In genomic region chr6:7331452-7331851, GRCh38 we compare ENCODE assay signal across 36 cellular contexts. TPM values are rescaled to one million over a fixed set of nuclear protein-coding genes. Genes with fewer than 3 reads are reported as not detected.
"Had no signal": no experiment of that assay in that cellular context is flagged by ENCODE, and none has a peak within 500 bp of the region (broad histone marks: within the 10 kb centered on the region; RNA-seq: fewer than 3 reads in every experiment).

No MANE protein-coding gene starts in this region.

- H3K27ac ChIP-seq: body of pancreas, cardiac muscle cell, colonic mucosa, dorsolateral prefrontal cortex, esophagus muscularis mucosa, gastrocnemius medialis, heart left ventricle, WERI-Rb-1 had no signal

- ATAC-seq: activated CD4-positive, alpha-beta T cell treated with anti-CD3 and anti-CD28 coated beads for 36 hours; activated CD8-positive, alpha-beta memory T cell treated with anti-CD3 and anti-CD28 coated beads, Interleukin-2, amount 10 ng/mL, durations not matched to agents 7 days and 5 days; activated CD8-positive, alpha-beta T cell treated with anti-CD3 and anti-CD28 coated beads, Interleukin-2, amount 10 ng/mL, durations not matched to agents 7 days and 5 days; activated naive CD4-positive, alpha-beta T cell treated with anti-CD3 and anti-CD28 coated beads, Interleukin-2, amount 50 U/mL, for 72 hours; activated T-cell treated with anti-CD3 and anti-CD28 coated beads, Interleukin-2, amount 50 U/mL, for 72 hours; body of pancreas; effector memory CD8-positive, alpha-beta T cell; gastrocnemius medialis; heart left ventricle; T-helper 17 cell had no signal

- H3K4me1 Mint-ChIP-seq: activated CD4-positive, alpha-beta T cell treated with anti-CD3 and anti-CD28 coated beads for 36 hours; activated CD4-positive, alpha-beta T cell treated with anti-CD3 and anti-CD28 coated beads, Interleukin-2, amount 10 ng/mL, durations not matched to agents 24 days and 14 days; activated naive CD4-positive, alpha-beta T cell treated with anti-CD3 and anti-CD28 coated beads, Interleukin-2, amount 10 ng/mL, durations not matched to agents 7 days and 5 days; activated naive CD8-positive, alpha-beta T cell treated with anti-CD3 and anti-CD28 coated beads, Interleukin-2, amount 10 ng/mL, durations not matched to agents 7 days and 5 days had no signal

- H3K4me3 Mint-ChIP-seq: activated CD4-positive, alpha-beta memory T cell treated with anti-CD3 and anti-CD28 coated beads for 36 hours; activated CD4-positive, alpha-beta T cell treated with anti-CD3 and anti-CD28 coated beads for 36 hours; activated CD4-positive, alpha-beta T cell treated with anti-CD3 and anti-CD28 coated beads, Interleukin-2, amount 10 ng/mL, durations not matched to agents 24 days and 14 days; activated CD8-positive, alpha-beta memory T cell treated with anti-CD3 and anti-CD28 coated beads, Interleukin-2, amount 10 ng/mL, durations not matched to agents 7 days and 5 days; activated CD8-positive, alpha-beta T cell treated with anti-CD3 and anti-CD28 coated beads, Interleukin-2, amount 10 ng/mL, durations not matched to agents 7 days and 5 days; activated naive CD4-positive, alpha-beta T cell treated with anti-CD3 and anti-CD28 coated beads, Interleukin-2, amount 10 ng/mL, durations not matched to agents 7 days and 5 days; activated naive CD8-positive, alpha-beta T cell treated with anti-CD3 and anti-CD28 coated beads, Interleukin-2, amount 10 ng/mL, durations not matched to agents 7 days and 5 days; activated T-cell treated with anti-CD3 and anti-CD28 coated beads, Interleukin-2, amount 50 U/mL, for 24 hours; activated T-cell treated with anti-CD3 and anti-CD28 coated beads, Interleukin-2, amount 50 U/mL, for 72 hours; effector memory CD8-positive, alpha-beta T cell; T-helper 17 cell; T-helper 2 cell treated with Interferon-gamma antibody and Interleukin-4, amounts not matched to agents 5 μg/mL and 100 μg/mL, for 36 hours had no signal

- H3K9me3 Mint-ChIP-seq: activated CD4-positive, alpha-beta memory T cell treated with anti-CD3 and anti-CD28 coated beads for 36 hours; activated naive CD4-positive, alpha-beta T cell treated with anti-CD3 and anti-CD28 coated beads, Interleukin-2, amount 10 ng/mL, durations not matched to agents 7 days and 5 days; activated naive CD8-positive, alpha-beta T cell treated with anti-CD3 and anti-CD28 coated beads, Interleukin-2, amount 10 ng/mL, durations not matched to agents 7 days and 5 days; activated T-cell treated with anti-CD3 and anti-CD28 coated beads, Interleukin-2, amount 50 U/mL, for 24 hours; effector memory CD8-positive, alpha-beta T cell; T-helper 2 cell treated with Interferon-gamma antibody and Interleukin-4, amounts not matched to agents 5 μg/mL and 100 μg/mL, for 36 hours had no signal

- H3K4me1 ChIP-seq: body of pancreas, colonic mucosa, esophagus muscularis mucosa, gastrocnemius medialis had no signal

- H3K27me3 Mint-ChIP-seq: activated T-cell treated with anti-CD3 and anti-CD28 coated beads, Interleukin-2, amount 50 U/mL, for 24 hours had no signal

- H3K27me3 ChIP-seq: body of pancreas, cardiac muscle cell, colonic mucosa, foreskin keratinocyte, gastrocnemius medialis had no signal

- H3K36me3 ChIP-seq: cardiac muscle cell, colonic mucosa, esophagus muscularis mucosa, gastrocnemius medialis, heart left ventricle, WERI-Rb-1 had no signal

- H3K27ac Mint-ChIP-seq: activated CD4-positive, alpha-beta memory T cell treated with anti-CD3 and anti-CD28 coated beads for 36 hours; activated CD4-positive, alpha-beta T cell treated with anti-CD3 and anti-CD28 coated beads for 36 hours; activated CD4-positive, alpha-beta T cell treated with anti-CD3 and anti-CD28 coated beads, Interleukin-2, amount 10 ng/mL, durations not matched to agents 24 days and 14 days; activated CD8-positive, alpha-beta memory T cell treated with anti-CD3 and anti-CD28 coated beads, Interleukin-2, amount 10 ng/mL, durations not matched to agents 7 days and 5 days; activated CD8-positive, alpha-beta T cell treated with anti-CD3 and anti-CD28 coated beads, Interleukin-2, amount 10 ng/mL, durations not matched to agents 7 days and 5 days; activated naive CD4-positive, alpha-beta T cell treated with anti-CD3 and anti-CD28 coated beads, Interleukin-2, amount 10 ng/mL, durations not matched to agents 7 days and 5 days; activated naive CD4-positive, alpha-beta T cell treated with anti-CD3 and anti-CD28 coated beads, Interleukin-2, amount 50 U/mL, for 72 hours; activated naive CD8-positive, alpha-beta T cell treated with anti-CD3 and anti-CD28 coated beads, Interleukin-2, amount 10 ng/mL, durations not matched to agents 7 days and 5 days; activated T-cell treated with anti-CD3 and anti-CD28 coated beads, Interleukin-2, amount 50 U/mL, for 24 hours; activated T-cell treated with anti-CD3 and anti-CD28 coated beads, Interleukin-2, amount 50 U/mL, for 72 hours; effector memory CD8-positive, alpha-beta T cell; T-helper 17 cell; T-helper 2 cell treated with Interferon-gamma antibody and Interleukin-4, amounts not matched to agents 5 μg/mL and 100 μg/mL, for 36 hours had no signal

- DNase-seq: activated CD4-positive, alpha-beta memory T cell treated with anti-CD3 and anti-CD28 coated beads for 36 hours; activated CD4-positive, alpha-beta T cell treated with anti-CD3 and anti-CD28 coated beads for 36 hours; activated CD4-positive, alpha-beta T cell treated with anti-CD3 and anti-CD28 coated beads, Interleukin-2, amount 10 ng/mL, durations not matched to agents 24 days and 14 days; activated CD4-positive, CD25-positive, alpha-beta regulatory T cell; activated CD4-positive, CD25-positive, alpha-beta regulatory T cell treated with anti-CD3 and anti-CD28 coated beads, Interleukin-2, amount 50 U/mL, for 72 hours; activated CD8-positive, alpha-beta memory T cell treated with anti-CD3 and anti-CD28 coated beads, Interleukin-2, amount 10 ng/mL, durations not matched to agents 7 days and 5 days; activated CD8-positive, alpha-beta memory T cell treated with anti-CD3 and anti-CD28 coated beads, Interleukin-2, amount 50 U/mL, for 4 hours; activated CD8-positive, alpha-beta T cell treated with anti-CD3 and anti-CD28 coated beads, Interleukin-2, amount 10 ng/mL, durations not matched to agents 7 days and 5 days; activated gamma-delta T cell; activated naive CD4-positive, alpha-beta T cell; activated naive CD4-positive, alpha-beta T cell treated with anti-CD3 and anti-CD28 coated beads, Interleukin-2, amount 10 ng/mL, durations not matched to agents 7 days and 5 days; activated naive CD8-positive, alpha-beta T cell treated with anti-CD3 and anti-CD28 coated beads, Interleukin-2, amount 10 ng/mL, durations not matched to agents 7 days and 5 days; activated T-cell treated with anti-CD3 and anti-CD28 coated beads, Interleukin-2, amount 50 U/mL, for 24 hours; activated T-cell treated with anti-CD3 and anti-CD28 coated beads, Interleukin-2, amount 50 U/mL, for 72 hours; amygdala; aorta; body of pancreas; central memory CD4-positive, alpha-beta T cell; cerebellar nuclear complex; colonic mucosa; dorsolateral prefrontal cortex; effector memory CD8-positive, alpha-beta T cell; erythroblast; foreskin keratinocyte; gastrocnemius medialis; glutamatergic neuron; heart left ventricle; T-helper 1 cell; T-helper 17 cell; T1000; WERI-Rb-1 had no signal

- H3K36me3 Mint-ChIP-seq: activated CD4-positive, alpha-beta memory T cell treated with anti-CD3 and anti-CD28 coated beads for 36 hours; activated CD8-positive, alpha-beta memory T cell treated with anti-CD3 and anti-CD28 coated beads, Interleukin-2, amount 10 ng/mL, durations not matched to agents 7 days and 5 days; activated naive CD4-positive, alpha-beta T cell treated with anti-CD3 and anti-CD28 coated beads, Interleukin-2, amount 10 ng/mL, durations not matched to agents 7 days and 5 days; activated naive CD8-positive, alpha-beta T cell treated with anti-CD3 and anti-CD28 coated beads, Interleukin-2, amount 10 ng/mL, durations not matched to agents 7 days and 5 days had no signal

- H3K4me3 ChIP-seq: body of pancreas, cardiac muscle cell, colonic mucosa, dorsolateral prefrontal cortex, esophagus muscularis mucosa, gastrocnemius medialis, heart left ventricle had no signal

RNA-seq across cellular contexts. Expression of gene CAGE1, which starts 58.1 kb away (rescaled TPM):
- total RNA-seq: aorta, colonic mucosa, esophagus muscularis mucosa, gastrocnemius medialis had no signal
- polyA plus RNA-seq: adipose tissue, aorta, heart left ventricle had no signal
